ENCODE assay signal across 19 cellular contexts in the genomic region with DNA sequence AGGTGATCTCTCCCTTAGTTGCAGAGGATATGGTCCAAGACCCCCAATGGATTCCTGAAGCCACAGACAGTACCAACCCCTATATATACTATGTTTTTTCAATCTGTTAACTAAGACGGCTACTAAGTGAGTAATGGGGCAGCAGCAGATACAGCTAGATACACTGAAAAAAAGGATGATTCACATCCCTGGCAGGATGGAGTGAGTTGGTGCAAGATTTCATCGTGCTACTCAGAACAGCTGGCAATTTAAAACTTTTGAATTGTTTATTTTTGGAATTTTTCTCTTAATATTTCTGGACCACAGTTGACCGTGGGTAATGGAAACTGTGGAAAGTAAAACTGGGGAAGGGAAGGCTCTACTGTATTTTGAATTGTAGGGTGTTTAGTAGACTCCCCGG. TPM values are rescaled to one million over a fixed set of nuclear protein-coding genes. Genes with fewer than 3 reads are reported as not detected.
DNase-seq lines count a peak whose midpoint lies in the region; ATAC-seq, FAIRE-seq and TF ChIP-seq lines count a peak whose summit lies in the region.
"Had no signal": no experiment of that assay in that cellular context is flagged by ENCODE, and none has a peak within 500 bp of the region (broad histone marks: within the 10 kb centered on the region; RNA-seq: fewer than 3 reads in every experiment).

No MANE protein-coding gene starts in this region.

- H3K56ac ChIP-seq in IMR-90 (ENCODE audit: extremely low read depth, insufficient read depth, low read length) = no peak overlapping the region

- H3K4me1 ChIP-seq in IMR-90 (ENCODE audit: control insufficient read depth, insufficient read depth, low read length) = peaks cover 17% of the 10 kb centered on the region
- H3K4me1 ChIP-seq in foreskin keratinocyte = no peaks in the 10 kb centered on the region
- H3K4me1 ChIP-seq in kidney (ENCODE audit: control insufficient read depth in 1 of 2, insufficient read depth in 1 of 2, low read depth in 1 of 2, low read length in 2 of 2) = peaks cover 0 to 2% of the 10 kb centered on the region in 2 donors

- H2AK9ac ChIP-seq in IMR-90 (replicated peaks; ENCODE audit: low read depth, low read length, poor library complexity) = no peak overlapping the region

- no TSS peak for BruUV-seq in IMR-90 (replicated peaks; lab: Mats Ljungman, UMichigan)

- peaks cover 35% of the 10 kb centered on the region for H3K4me1 Mint-ChIP-seq in nephron progenitor cell

- FAIRE-seq in HTR-8/SVneo (lab: Jason Lieb, UNC) = no peak
- no peak for FAIRE-seq in kidney (lab: Jason Lieb, UNC)
- FAIRE-seq: colon, GM19239 had no signal

- ATAC-seq in IMR-90 (ENCODE audit: low read depth) (peak; percentile 91), foreskin keratinocyte (peak; percentile 76)
- ATAC-seq: heart right ventricle, T-cell had no signal

- H3K27me3 Mint-ChIP-seq in nephron progenitor cell (ENCODE audit: low read depth, poor library complexity) = peaks cover 45% of the 10 kb centered on the region

- H2AK5ac ChIP-seq in IMR-90 (ENCODE audit: low read depth, low read length) = no peak overlapping the region

- H3K4me2 ChIP-seq in IMR-90 (ENCODE audit: low read depth, low read length) = peak overlapping the region; percentile 41

- H3K23ac ChIP-seq in IMR-90 (ENCODE audit: low read depth, low read length) = no peak overlapping the region

- peak overlapping the region; percentile 36 for H2BK120ac ChIP-seq in IMR-90 (ENCODE audit: low read depth, low read length)

- H4K5ac ChIP-seq in IMR-90 (ENCODE audit: low read depth, low read length) = no peak overlapping the region; the same call in 1 of the 2 replicates

- POLR2A ChIA-PET in IMR-90 (lab: Charles Lee; ENCODE audit: unreplicated experiment) = interaction anchor here (1.1 kb wide), 1 partner anchor 17 kb away, joined by 3 read pairs; a partner anchor contains a TSS

- no peak for TF ChIP-seq RAD21 in IMR-90 (IDR thresholded peaks at IDR 0.05; ENCODE audit: low read length)

- peak; percentile 57 for DNase-seq in AG08396 (ENCODE audit: low spot score)
- DNase-seq in IMR-90 = peak; percentile 93
- peak; percentile 52 for DNase-seq in brain microvascular endothelial cell
- peak in 1 of 2 donors; percentile 35 for DNase-seq in foreskin keratinocyte
- DNase-seq in NCI-H2171 treated with DMSO at 0.1 percent for 48 hours (lab: John Stamatoyannopoulos, UW) = no peak
- DNase-seq in HTR-8/SVneo (ENCODE audit: insufficient read length, low spot score) = no peak
- DNase-seq in nephron progenitor cell = no peak
- DNase-seq in kidney = no peak
- DNase-seq: adrenal gland, heart right ventricle, islet precursor cell, mesendoderm, NCI-H1092, retina, RPMI8226, T-cell had no signal

- no peaks in the 10 kb centered on the region for H3K79me1 ChIP-seq in IMR-90 (ENCODE audit: low read depth in 1 of 2, low read length in 2 of 2)

- no peaks in the 10 kb centered on the region for H3K36me3 ChIP-seq in IMR-90 (ENCODE audit: control insufficient read depth, insufficient read depth, low read length)
- no peaks in the 10 kb centered on the region for H3K36me3 ChIP-seq in brain microvascular endothelial cell (replicated peaks)
- H3K36me3 ChIP-seq in kidney (ENCODE audit: control insufficient read depth in 1 of 2, insufficient read depth in 2 of 2, low read length in 2 of 2) = no peaks in the 10 kb centered on the region
- H3K36me3 ChIP-seq: adrenal gland, heart right ventricle had no signal

- TF ChIP-seq CTCF in IMR-90 (conservative IDR thresholded peaks at IDR 0.05; ENCODE audit: low read depth, low read length) = no peak
- TF ChIP-seq CTCF in brain microvascular endothelial cell (IDR thresholded peaks at IDR 0.05; ENCODE audit: low read depth, low read length, missing control alignments) = no peak
- TF ChIP-seq CTCF in foreskin keratinocyte (conservative IDR thresholded peaks at IDR 0.05) = no peak
- no peak for TF ChIP-seq CTCF in nephron progenitor cell (IDR thresholded peaks at IDR 0.05)
- no peak for TF ChIP-seq CTCF in kidney (IDR thresholded peaks at IDR 0.05; ENCODE audit: borderline replicate concordance, extremely low read depth, insufficient read depth)

- no peak overlapping the region; the same call in 1 of the 2 replicates for H2BK20ac ChIP-seq in IMR-90 (ENCODE audit: low read depth, low read length)

- H3K27ac ChIP-seq in IMR-90 (ENCODE audit: insufficient read depth, low read length) (peak overlapping the region; percentile 75; the same call in 1 of the 2 replicates), brain microvascular endothelial cell (no peak overlapping the region), foreskin keratinocyte (no peak overlapping the region), kidney (ENCODE audit: low read depth in 2 of 2, low read length in 2 of 2) (no peak overlapping the region)
- H3K27ac ChIP-seq: adrenal gland, heart right ventricle, VCaP had no signal

- no peak overlapping the region for H3K4me3 Mint-ChIP-seq in nephron progenitor cell
- H3K4me3 Mint-ChIP-seq: T-cell had no signal

- H3K9me1 ChIP-seq in IMR-90 (ENCODE audit: insufficient read depth, low read length) = no peaks in the 10 kb centered on the region

- H3K18ac ChIP-seq in IMR-90 (ENCODE audit: low read depth, low read length) = peak overlapping the region; percentile 48

- 0% methylated on average over 1 of the region's 4 CpGs; no CpG with 5 or more reads in 1 of the 2 experiments for WGBS in IMR-90 (ENCODE audit: extremely low coverage in 2 of 2, insufficient read length in 1 of 2), 2 experiments

- dilution Hi-C loops in IMR-90 (cut with HindIII; ENCODE audit: low sequenced_read_pairs, unreplicated experiment) = no loop called here

- no peak overlapping the region for H4K91ac ChIP-seq in IMR-90 (ENCODE audit: insufficient read depth, low read depth, low read length)

- no peak overlapping the region for H3K27ac Mint-ChIP-seq in nephron progenitor cell
- H3K27ac Mint-ChIP-seq: T-cell had no signal

- peak overlapping the region; percentile 17; the same call in 1 of the 2 replicates for H3K4ac ChIP-seq in IMR-90 (ENCODE audit: low read depth, low read length)

- H3K9me3 ChIP-seq in IMR-90 (ENCODE audit: control insufficient read depth, insufficient read depth, low read length) (no peaks in the 10 kb centered on the region), kidney (ENCODE audit: control insufficient read depth in 1 of 2, low read length in 2 of 2) (no peaks in the 10 kb centered on the region)
- H3K9me3 ChIP-seq: adrenal gland, heart right ventricle had no signal

- 0 out of 2 replicates have a peak overlapping the region, but pooled peaks have one; percentile 8 for H3K14ac ChIP-seq in IMR-90 (replicated peaks; ENCODE audit: low read depth, low read length)

- H3K36me3 Mint-ChIP-seq in nephron progenitor cell (ENCODE audit: low read depth) = no peaks in the 10 kb centered on the region
- H3K36me3 Mint-ChIP-seq: T-cell had no signal

- CTCF ChIA-PET in IMR-90 (lab: Yijun Ruan, JAX) = interaction anchor here (2.1 kb wide), 1 partner anchor 14 kb away, joined by 8 read pairs; no protein-coding TSS in a partner anchor

- no peak overlapping the region for H3K4me3 ChIP-seq in IMR-90 (ENCODE audit: insufficient read depth, low read depth, low read length)
- no peak overlapping the region for H3K4me3 ChIP-seq in brain microvascular endothelial cell (ENCODE audit: low read depth, low read length)
- no peak overlapping the region for H3K4me3 ChIP-seq in kidney (ENCODE audit: low read length in 2 of 2)
- H3K4me3 ChIP-seq: adrenal gland, heart right ventricle had no signal

- H3K9me3 Mint-ChIP-seq in nephron progenitor cell = peaks cover 12% of the 10 kb centered on the region
- H3K9me3 Mint-ChIP-seq: T-cell had no signal

- H2BK5ac ChIP-seq in IMR-90 (ENCODE audit: low read depth, low read length, poor library complexity, severe bottlenecking) = peak overlapping the region; percentile 35

- H3K27me3 ChIP-seq in IMR-90 (ENCODE audit: control insufficient read depth, insufficient read depth, low read length) = no peaks in the 10 kb centered on the region
- no peaks in the 10 kb centered on the region for H3K27me3 ChIP-seq in brain microvascular endothelial cell (replicated peaks)
- peaks cover 4% of the 10 kb centered on the region for H3K27me3 ChIP-seq in foreskin keratinocyte
- H3K27me3 ChIP-seq: adrenal gland had no signal

- H4K20me1 ChIP-seq in IMR-90 (ENCODE audit: insufficient read depth, low read length) = no peaks in the 10 kb centered on the region

- intact Hi-C loops in IMR-90 (cut with micrococcal nuclease) (no loop called here), kidney (cut with DNase I) (no loop called here)

- TF ChIP-seq POLR2A in IMR-90 (IDR thresholded peaks at IDR 0.05; ENCODE audit: low read depth, low read length) = no peak

- in situ Hi-C loops in IMR-90 (cut with MboI; ENCODE audit: low sequenced_read_pairs) (no loop called here), brain microvascular endothelial cell (cut with HindIII; ENCODE audit: low pct_ligation_motif_present, low sequenced_read_pairs) (loop anchor here (25.0 kb wide), 1 partner anchor 166 kb away; a partner anchor contains a TSS)

- no peak overlapping the region for H2BK15ac ChIP-seq in IMR-90 (ENCODE audit: low read depth, low read length)

- no peak overlapping the region for H3K9ac ChIP-seq in IMR-90 (ENCODE audit: low read depth, low read length)
- no peak overlapping the region for H3K9ac ChIP-seq in kidney (ENCODE audit: low read length in 2 of 2)

- H4K8ac ChIP-seq in IMR-90 (ENCODE audit: low read depth in 2 of 2, low read length in 2 of 2) = peak overlapping the region in 1 of 2 experiments; percentile 47; a peak in 1 of 4 replicates

- peak overlapping the region; percentile 38 for H2AFZ ChIP-seq in IMR-90 (replicated peaks; ENCODE audit: low read length, poor library complexity)

TF ChIP-seq in IMR-90, 13 proteins besides CTCF, POLR2A, EP300 and RAD21 (continues in another document):
- TF ChIP-seq CEBPB (IDR thresholded peaks at IDR 0.05; ENCODE audit: low read depth, low read length) (peak; percentile 72), MAZ (IDR thresholded peaks at IDR 0.05; ENCODE audit: borderline replicate concordance, low read depth, low read length) (no peak; the same call in 1 of the 2 replicates), BHLHE40 (IDR thresholded peaks at IDR 0.05; ENCODE audit: low read depth, low read length) (no peak)

RNA-seq across cellular contexts. Expression of a gene that starts 17.0 kb away (rescaled TPM):
- 19.4 and 24.4 TPM in 2 replicates for total RNA-seq in IMR-90 (2012; rRNA removed)
- polyA plus RNA-seq in IMR-90 (2012; rRNA removed) = 17.7 and 23.0 TPM in 2 replicates
- 22.3 and 22.4 TPM in 2 replicates for polyA plus RNA-seq in IMR-90 (2012; cell fraction: cytosol; rRNA removed)
- polyA plus RNA-seq in IMR-90 (2012; cell fraction: nucleus; rRNA removed; ENCODE audit: low replicate concordance) = 16.7 and 47.5 TPM in 2 replicates
- total RNA-seq in foreskin keratinocyte = 17.7 and 21.4 TPM in 2 replicates
- 24.1 and 25.6 TPM in 2 replicates for polyA plus RNA-seq in foreskin keratinocyte
- total RNA-seq in kidney = 22.9 TPM
- 33.4 TPM for polyA plus RNA-seq in kidney (ENCODE audit: insufficient read depth, low read depth, low replicate concordance)

RNA-seq across cellular contexts. Expression of a gene that starts 36.1 kb away (rescaled TPM):
- total RNA-seq in IMR-90 (2012; rRNA removed) (0.72 and 1.1 TPM in 2 replicates), foreskin keratinocyte (0.04 and 0.10 TPM in 2 replicates), kidney (6.0 TPM)
- polyA plus RNA-seq in IMR-90 (2012; rRNA removed) (1.7 and 2.3 TPM in 2 replicates), foreskin keratinocyte (0.03 and 0.04 TPM in 2 replicates), kidney (ENCODE audit: insufficient read depth, low read depth, low replicate concordance) (1.5 TPM)
- 1.4 and 1.6 TPM in 2 replicates for polyA plus RNA-seq in IMR-90 (2012; cell fraction: cytosol; rRNA removed)
- polyA plus RNA-seq in IMR-90 (2012; cell fraction: nucleus; rRNA removed; ENCODE audit: low replicate concordance) = 1.7 and 2.4 TPM in 2 replicates

Comparison
In these comparisons a context has a peak if more than half of its experiments do, and no peak if none do; other contexts are left out.
1. DNase-seq: peak in AG08396 (single experiment), IMR-90 (single experiment) and brain microvascular endothelial cell (single experiment); none in NCI-H2171 treated with DMSO at 0.1 percent for 48 hours (single experiment), HTR-8/SVneo (single experiment), nephron progenitor cell (single experiment) and kidney (single experiment).